ENCODE assay signal across 15 cellular contexts in the genomic region with DNA sequence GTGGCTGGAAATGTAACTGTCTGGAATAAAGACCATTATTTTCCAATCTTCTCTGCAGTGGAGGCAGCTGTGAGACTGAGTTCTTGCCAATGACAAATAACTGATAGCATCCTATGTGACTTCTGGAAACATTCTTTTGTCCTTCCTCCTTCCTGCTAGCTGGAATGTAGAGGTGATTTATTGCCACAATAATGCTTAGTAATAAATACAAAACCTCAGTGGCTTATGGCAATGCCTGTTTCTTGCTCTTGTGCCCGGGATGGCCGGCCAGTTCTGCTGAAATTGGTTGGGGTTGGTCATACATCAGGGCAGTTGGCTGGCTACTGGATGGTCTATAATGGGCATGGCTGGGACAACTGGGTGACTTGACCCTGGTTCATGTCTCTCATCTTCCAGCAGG. TPM values are rescaled to one million over a fixed set of nuclear protein-coding genes. Genes with fewer than 3 reads are reported as not detected.
DNase-seq lines count a peak whose midpoint lies in the region; ATAC-seq, FAIRE-seq and TF ChIP-seq lines count a peak whose summit lies in the region.
"Had no signal": no experiment of that assay in that cellular context is flagged by ENCODE, and none has a peak within 500 bp of the region (broad histone marks: within the 10 kb centered on the region; RNA-seq: fewer than 3 reads in every experiment).

No MANE protein-coding gene starts in this region.

- ATAC-seq in natural killer cell treated with Interleukin-12 subunit alpha and Interleukin-12 subunit beta and Interleukin-15 and Interleukin-18, amount 100 ng/mL, for 72 hours, result no peak
- ATAC-seq in natural killer cell, result no peak
- ATAC-seq in central memory CD8-positive, alpha-beta T cell (replicated peaks; ENCODE audit: extremely low read depth, poor library complexity, severe bottlenecking), result no peak

- peaks cover 53 to 87% of the 10 kb centered on the region in 2 donors for H3K4me1 Mint-ChIP-seq in natural killer cell treated with Interleukin-12 subunit alpha and Interleukin-12 subunit beta and Interleukin-15 and Interleukin-18, amount 100 ng/mL, for 72 hours (ENCODE audit: low read depth in 2 of 2)
- H3K4me1 Mint-ChIP-seq in natural killer cell (peaks cover 0 to 11% of the 10 kb centered on the region in 2 donors), glutamatergic neuron (ENCODE audit: low read depth, unreplicated experiment) (no peaks in the 10 kb centered on the region)
- peaks cover 55% of the 10 kb centered on the region for H3K4me1 Mint-ChIP-seq in central memory CD8-positive, alpha-beta T cell

- H3K4me3 Mint-ChIP-seq in natural killer cell treated with Interleukin-12 subunit alpha and Interleukin-12 subunit beta and Interleukin-15 and Interleukin-18, amount 100 ng/mL, for 72 hours, result peak overlapping the region; percentile 71
- H3K4me3 Mint-ChIP-seq in natural killer cell (no peak overlapping the region), glutamatergic neuron (ENCODE audit: unreplicated experiment) (no peak overlapping the region)
- no peak overlapping the region for H3K4me3 Mint-ChIP-seq in central memory CD8-positive, alpha-beta T cell

- DNase-seq in natural killer cell treated with Interleukin-12 subunit alpha and Interleukin-12 subunit beta and Interleukin-15 and Interleukin-18, amount 100 ng/mL, for 72 hours (ENCODE audit: low spot score), result no peak
- no peak for DNase-seq in natural killer cell
- DNase-seq in RCC 7860 (ENCODE audit: low spot score), result peak; percentile 87
- no peak for DNase-seq in central memory CD8-positive, alpha-beta T cell (ENCODE audit: low spot score in 2 of 2)
- no peak for DNase-seq in T-helper 9 cell
- DNase-seq in glutamatergic neuron, result no peak
- no peak for DNase-seq in superior temporal gyrus (ENCODE audit: extremely low spot score)
- no peak for DNase-seq in NCI-H2107 treated with DMSO at 0.1 percent for 48 hours (lab: John Stamatoyannopoulos, UW; ENCODE audit: unreplicated experiment)
- DNase-seq: activated CD4-positive, CD25-positive, alpha-beta regulatory T cell treated with anti-CD3 and anti-CD28 coated beads, Interleukin-2, amount 50 U/mL, for 72 hours; activated gamma-delta T cell treated with Interleukin-2 at 50 U/mL for 16 hours; NCI-H2171 had no signal

- no peaks in the 10 kb centered on the region for H3K27me3 Mint-ChIP-seq in natural killer cell treated with Interleukin-12 subunit alpha and Interleukin-12 subunit beta and Interleukin-15 and Interleukin-18, amount 100 ng/mL, for 72 hours
- H3K27me3 Mint-ChIP-seq in natural killer cell (ENCODE audit: low read depth in 2 of 2), result peaks cover 5 to 15% of the 10 kb centered on the region in 2 donors
- H3K27me3 Mint-ChIP-seq in central memory CD8-positive, alpha-beta T cell, result no peaks in the 10 kb centered on the region
- peaks cover 2% of the 10 kb centered on the region for H3K27me3 Mint-ChIP-seq in glutamatergic neuron (ENCODE audit: unreplicated experiment)

- intact Hi-C loops in natural killer cell (cut with micrococcal nuclease), result no loop called here

- peaks cover 7% of the 10 kb centered on the region for H3K36me3 Mint-ChIP-seq in natural killer cell treated with Interleukin-12 subunit alpha and Interleukin-12 subunit beta and Interleukin-15 and Interleukin-18, amount 100 ng/mL, for 72 hours
- H3K36me3 Mint-ChIP-seq in natural killer cell (no peaks in the 10 kb centered on the region), glutamatergic neuron (ENCODE audit: unreplicated experiment) (peaks cover 4% of the 10 kb centered on the region)
- H3K36me3 Mint-ChIP-seq in central memory CD8-positive, alpha-beta T cell (ENCODE audit: insufficient read depth), result peaks cover 5% of the 10 kb centered on the region

- H3K27ac Mint-ChIP-seq in natural killer cell treated with Interleukin-12 subunit alpha and Interleukin-12 subunit beta and Interleukin-15 and Interleukin-18, amount 100 ng/mL, for 72 hours, result peak overlapping the region; percentile 90 to 100
- H3K27ac Mint-ChIP-seq in natural killer cell, result no peak overlapping the region
- H3K27ac Mint-ChIP-seq in central memory CD8-positive, alpha-beta T cell (ENCODE audit: low read depth), result peak overlapping the region; percentile 53
- no peak overlapping the region for H3K27ac Mint-ChIP-seq in glutamatergic neuron (ENCODE audit: unreplicated experiment)

- no peaks in the 10 kb centered on the region for H3K9me3 Mint-ChIP-seq in natural killer cell treated with Interleukin-12 subunit alpha and Interleukin-12 subunit beta and Interleukin-15 and Interleukin-18, amount 100 ng/mL, for 72 hours
- H3K9me3 Mint-ChIP-seq in natural killer cell, result no peaks in the 10 kb centered on the region
- no peaks in the 10 kb centered on the region for H3K9me3 Mint-ChIP-seq in central memory CD8-positive, alpha-beta T cell
- no peaks in the 10 kb centered on the region for H3K9me3 Mint-ChIP-seq in glutamatergic neuron (ENCODE audit: unreplicated experiment)

- FAIRE-seq in RCC 7860 (lab: Jason Lieb, UNC), result peak; percentile 86
- FAIRE-seq: endometrium had no signal

- TF ChIP-seq CTCF in natural killer cell (IDR thresholded peaks at IDR 0.05) (no peak), glutamatergic neuron (IDR thresholded peaks at IDR 0.05; ENCODE audit: partially characterized antibody, unreplicated experiment) (no peak)

RNA-seq across cellular contexts. Expression of gene TEX48, which starts 12.2 kb away (rescaled TPM):
- total RNA-seq in natural killer cell treated with Interleukin-12 subunit alpha and Interleukin-12 subunit beta and Interleukin-15 and Interleukin-18, amount 100 ng/mL, for 72 hours, result not detected
- not detected for total RNA-seq in natural killer cell
- not detected for total RNA-seq in glutamatergic neuron (ENCODE audit: unreplicated experiment)
- total RNA-seq: cerebellum, posterior vena cava, thoracic aorta had no signal

RNA-seq across cellular contexts. Expression of gene TEX53, which starts 36.5 kb away (rescaled TPM):
- total RNA-seq in natural killer cell treated with Interleukin-12 subunit alpha and Interleukin-12 subunit beta and Interleukin-15 and Interleukin-18, amount 100 ng/mL, for 72 hours, result not detected
- total RNA-seq in natural killer cell, result not detected
- not detected for total RNA-seq in glutamatergic neuron (ENCODE audit: unreplicated experiment)
- total RNA-seq: cerebellum, posterior vena cava, thoracic aorta had no signal

Comparison
In these comparisons a context has a peak if more than half of its experiments do, and no peak if none do; other contexts are left out.
1. H3K27ac Mint-ChIP-seq: peak in natural killer cell treated with Interleukin-12 subunit alpha and Interleukin-12 subunit beta and Interleukin-15 and Interleukin-18, amount 100 ng/mL, for 72 hours (2 of 2) and central memory CD8-positive, alpha-beta T cell (single experiment); none in natural killer cell (0 of 2) and glutamatergic neuron (single experiment).